In genomic region chrX:53254570-53255461, GRCh38 we compare ENCODE assay signal across 25 cellular contexts. TPM values are rescaled to one million over a fixed set of nuclear protein-coding genes. Genes with fewer than 3 reads are reported as not detected.
DNase-seq lines count a peak whose midpoint lies in the region; ATAC-seq, FAIRE-seq and TF ChIP-seq lines count a peak whose summit lies in the region.
"Had no signal": no experiment of that assay in that cellular context is flagged by ENCODE, and none has a peak within 500 bp of the region (broad histone marks: within the 10 kb centered on the region; RNA-seq: fewer than 3 reads in every experiment).

No MANE protein-coding gene starts in this region.

- H3K9me3 ChIP-seq in A549 = no peaks in the 10 kb centered on the region
- H3K9me3 ChIP-seq in IMR-90 (ENCODE audit: control insufficient read depth, insufficient read depth, low read length) = no peaks in the 10 kb centered on the region
- no peaks in the 10 kb centered on the region for H3K9me3 ChIP-seq in sigmoid colon
- H3K9me3 ChIP-seq: BE2C, Caco-2 had no signal

- H3K27me3 ChIP-seq in IMR-90 (ENCODE audit: control insufficient read depth, insufficient read depth, low read length) (peaks cover 20% of the 10 kb centered on the region; the same call in 1 of the 2 replicates), sigmoid colon (no peaks in the 10 kb centered on the region)
- H3K27me3 ChIP-seq: BE2C had no signal

- 93% methylated on average over 21 of the region's 22 CpGs for WGBS in A549 (ENCODE audit: missing lambda C conversion rate)
- 95% methylated on average over 8 of the region's 22 CpGs; no CpG with 5 or more reads in 1 of the 2 experiments for WGBS in IMR-90 (ENCODE audit: extremely low coverage in 2 of 2, insufficient read length in 1 of 2), 2 experiments
- 93 to 95% methylated on average over 22 of the region's 22 CpGs for WGBS in sigmoid colon, 2 donors

- H3K9ac ChIP-seq in IMR-90 (ENCODE audit: low read depth, low read length) = no peak overlapping the region
- H3K9ac ChIP-seq: BLaER1 treated with 17β-estradiol and CSF1 and Interleukin-3, amounts not matched to agents 10 nM and 100 nM had no signal

- H3K9me1 ChIP-seq in IMR-90 (ENCODE audit: insufficient read depth, low read length) = no peaks in the 10 kb centered on the region; the same call in 1 of the 2 replicates

- H3K18ac ChIP-seq in IMR-90 (ENCODE audit: low read depth, low read length) = no peak overlapping the region

- H3K4me3 Mint-ChIP-seq in endothelial cell (ENCODE audit: unreplicated experiment) (no peak overlapping the region), progenitor cell of endocrine pancreas (ENCODE audit: low read depth) (no peak overlapping the region)
- H3K4me3 Mint-ChIP-seq: CD14-positive monocyte; CD4-positive, alpha-beta T cell; GM23338; H9; HFFc6 had no signal

- H4K5ac ChIP-seq in IMR-90 (ENCODE audit: low read depth, low read length) = no peak overlapping the region

- CTCF ChIA-PET in A549 (lab: Yijun Ruan, JAX) = interaction anchor here (0.6 to 1.6 kb wide), 7 partner anchors 15 to 227 kb away, joined by 3 to 7 read pairs (median 3); partner anchors contain the start of gene IQSEC2
- CTCF ChIA-PET in IMR-90 (lab: Yijun Ruan, JAX) = interaction anchor here (0.6 to 2.0 kb wide), 2 partner anchors 10 to 63 kb away, joined by 4 to 11 read pairs; no protein-coding TSS in a partner anchor

- in situ Hi-C loops in IMR-90 (cut with MboI; ENCODE audit: low sequenced_read_pairs) = no loop called here

- H2AFZ ChIP-seq in IMR-90 (replicated peaks; ENCODE audit: low read length, poor library complexity) = no peak overlapping the region
- H2AFZ ChIP-seq: GM23338 had no signal

- H4K20me1 ChIP-seq in IMR-90 (ENCODE audit: insufficient read depth, low read length) = no peaks in the 10 kb centered on the region; the same call in 1 of the 2 replicates

- peaks cover 8% of the 10 kb centered on the region for H3K27me3 Mint-ChIP-seq in endothelial cell (ENCODE audit: unreplicated experiment)
- no peaks in the 10 kb centered on the region for H3K27me3 Mint-ChIP-seq in progenitor cell of endocrine pancreas
- H3K27me3 Mint-ChIP-seq: CD4-positive, alpha-beta T cell had no signal

- intact Hi-C loops in IMR-90 (cut with micrococcal nuclease) = no loop called here
- intact Hi-C loops in sigmoid colon (cut with DNase I) = no loop called here

- H3K4me2 ChIP-seq in A549 (no peak overlapping the region), IMR-90 (ENCODE audit: low read depth, low read length) (no peak overlapping the region)
- H3K4me2 ChIP-seq: GM23338 had no signal

- no peak overlapping the region for H3K4me3 ChIP-seq in A549
- H3K4me3 ChIP-seq in IMR-90 (ENCODE audit: insufficient read depth, low read depth, low read length) = no peak overlapping the region
- no peak overlapping the region for H3K4me3 ChIP-seq in sigmoid colon
- H3K4me3 ChIP-seq: BLaER1 treated with 17β-estradiol and CSF1 and Interleukin-3, amounts not matched to agents 10 nM and 100 nM; GM12878; GM23338 had no signal

- no peak for TF ChIP-seq CTCF in A549 (IDR thresholded peaks at IDR 0.05)
- no peak for TF ChIP-seq CTCF in IMR-90 (conservative IDR thresholded peaks at IDR 0.05; ENCODE audit: low read depth, low read length)
- no peak for TF ChIP-seq CTCF in endothelial cell (IDR thresholded peaks at IDR 0.05; ENCODE audit: unreplicated experiment)
- TF ChIP-seq CTCF in sigmoid colon (IDR thresholded peaks at IDR 0.05) = no peak
- no peak for TF ChIP-seq CTCF in progenitor cell of endocrine pancreas (IDR thresholded peaks at IDR 0.05; ENCODE audit: unreplicated experiment)

- no peak for TF ChIP-seq RAD21 in A549 (conservative IDR thresholded peaks at IDR 0.05 in 1 of 2, IDR thresholded peaks at IDR 0.05 in 1 of 2)
- TF ChIP-seq RAD21 in IMR-90 (IDR thresholded peaks at IDR 0.05; ENCODE audit: low read length) = no peak

- no TSS peak for BruUV-seq in IMR-90 (replicated peaks; lab: Mats Ljungman, UMichigan)

- H2AK9ac ChIP-seq in IMR-90 (replicated peaks; ENCODE audit: low read depth, low read length, poor library complexity) = peak overlapping the region; percentile 77

- DNase-seq in A549 (ENCODE audit: low read depth in 1 of 2, low spot score in 1 of 2) (no peak), IMR-90 (no peak), endothelial cell (ENCODE audit: low spot score) (no peak), sigmoid colon (peak; percentile 33), progenitor cell of endocrine pancreas (ENCODE audit: low spot score, unreplicated experiment) (no peak), NCI-H748 treated with DMSO at 0.1 percent for 48 hours (lab: John Stamatoyannopoulos, UW) (no peak), GM03348 (ENCODE audit: low spot score) (no peak)
- DNase-seq: ACHN; AML-193; BE2C; Caco-2; CD4-positive, alpha-beta T cell; DMS153; DND-41; H9; HFFc6 had no signal

- H2AK5ac ChIP-seq in IMR-90 (ENCODE audit: low read depth, low read length) = no peak overlapping the region

- H2BK5ac ChIP-seq in IMR-90 (ENCODE audit: low read depth, low read length, poor library complexity, severe bottlenecking) = no peak overlapping the region

- no peak overlapping the region for H3K56ac ChIP-seq in IMR-90 (ENCODE audit: extremely low read depth, insufficient read depth, low read length)

- H3K27ac Mint-ChIP-seq in endothelial cell (ENCODE audit: unreplicated experiment) (peak overlapping the region; percentile 54), progenitor cell of endocrine pancreas (no peak overlapping the region)
- H3K27ac Mint-ChIP-seq: CD14-positive monocyte; CD4-positive, alpha-beta T cell; GM23338; HFFc6 had no signal

- ATAC-seq in A549 = no peak
- ATAC-seq in IMR-90 (ENCODE audit: low read depth) = no peak
- no peak for ATAC-seq in HG03139 (IDR thresholded peaks at IDR 0.05; ENCODE audit: unreplicated experiment)
- ATAC-seq: GM12878, HCT116 had no signal

- H3K23ac ChIP-seq in IMR-90 (ENCODE audit: low read depth, low read length) = no peak overlapping the region

- H2BK120ac ChIP-seq in IMR-90 (ENCODE audit: low read depth, low read length) = no peak overlapping the region

- H3K4me1 Mint-ChIP-seq in endothelial cell (ENCODE audit: unreplicated experiment) = peaks cover 14% of the 10 kb centered on the region
- no peaks in the 10 kb centered on the region for H3K4me1 Mint-ChIP-seq in progenitor cell of endocrine pancreas (ENCODE audit: low read depth)
- H3K4me1 Mint-ChIP-seq: CD14-positive monocyte had no signal

- H2BK15ac ChIP-seq in IMR-90 (ENCODE audit: low read depth, low read length) = no peak overlapping the region

- no peak overlapping the region for H4K91ac ChIP-seq in IMR-90 (ENCODE audit: insufficient read depth, low read depth, low read length)

- H4K8ac ChIP-seq in IMR-90 (ENCODE audit: low read depth in 2 of 2, low read length in 2 of 2) = no peak overlapping the region

- TF ChIP-seq EP300 in A549 (IDR thresholded peaks at IDR 0.05) (no peak), sigmoid colon (IDR thresholded peaks at IDR 0.05) (no peak)

- POLR2A ChIA-PET in A549 (lab: Yijun Ruan, JAX) (interaction anchor here (0.7 kb wide), 1 partner anchor 18 kb away, joined by 4 read pairs; no protein-coding TSS in a partner anchor), IMR-90 (lab: Charles Lee; ENCODE audit: unreplicated experiment) (no interaction called here)

- no peak overlapping the region for H2BK20ac ChIP-seq in IMR-90 (ENCODE audit: low read depth, low read length)

- no peaks in the 10 kb centered on the region for H3K9me3 Mint-ChIP-seq in endothelial cell (ENCODE audit: unreplicated experiment)
- H3K9me3 Mint-ChIP-seq in progenitor cell of endocrine pancreas (ENCODE audit: low read depth) = peaks cover 13% of the 10 kb centered on the region
- H3K9me3 Mint-ChIP-seq: CD4-positive, alpha-beta T cell; HFFc6 had no signal

- peaks cover 12% of the 10 kb centered on the region; the same call in 2 of the 3 replicates for H3K4me1 ChIP-seq in A549
- no peaks in the 10 kb centered on the region for H3K4me1 ChIP-seq in IMR-90 (ENCODE audit: control insufficient read depth, insufficient read depth, low read length)
- no peaks in the 10 kb centered on the region for H3K4me1 ChIP-seq in sigmoid colon
- H3K4me1 ChIP-seq: BE2C, Caco-2 had no signal

- dilution Hi-C loops in IMR-90 (cut with HindIII; ENCODE audit: low sequenced_read_pairs, unreplicated experiment) = no loop called here

- H3K36me3 Mint-ChIP-seq in endothelial cell (ENCODE audit: low read depth, unreplicated experiment) (peaks cover 11% of the 10 kb centered on the region), progenitor cell of endocrine pancreas (ENCODE audit: insufficient read depth) (peaks cover 3% of the 10 kb centered on the region)

- H3K36me3 ChIP-seq in IMR-90 (ENCODE audit: control insufficient read depth, insufficient read depth, low read length) = peaks cover 3% of the 10 kb centered on the region; the same call in 1 of the 2 replicates
- peaks cover 0 to 18% (median 0%) of the 10 kb centered on the region in 4 donors for H3K36me3 ChIP-seq in sigmoid colon
- H3K36me3 ChIP-seq: BE2C had no signal

- FAIRE-seq in A549 (lab: Jason Lieb, UNC) = peak; percentile 67
- FAIRE-seq: A204.1, G401.6, GM12878, GM19239 had no signal

- TF ChIP-seq POLR2A in A549 (IDR thresholded peaks at IDR 0.05; ENCODE audit: low read length) = no peak
- TF ChIP-seq POLR2A in IMR-90 (IDR thresholded peaks at IDR 0.05; ENCODE audit: low read depth, low read length) = no peak
- no peak for TF ChIP-seq POLR2A in sigmoid colon (IDR thresholded peaks at IDR 0.05)

- no peak overlapping the region for H3K4ac ChIP-seq in IMR-90 (ENCODE audit: low read depth, low read length)

- H3K79me1 ChIP-seq in IMR-90 (ENCODE audit: low read depth in 1 of 2, low read length in 2 of 2) = no peaks in the 10 kb centered on the region

- peak overlapping the region in 1 of 2 experiments; percentile 24; a peak in 1 of 6 replicates for H3K27ac ChIP-seq in A549
- no peak overlapping the region for H3K27ac ChIP-seq in IMR-90 (ENCODE audit: insufficient read depth, low read length)
- no peak overlapping the region for H3K27ac ChIP-seq in sigmoid colon
- H3K27ac ChIP-seq: BLaER1 treated with 17β-estradiol and CSF1 and Interleukin-3, amounts not matched to agents 10 nM and 100 nM had no signal

- H3K14ac ChIP-seq in IMR-90 (replicated peaks; ENCODE audit: low read depth, low read length) = no peak overlapping the region

RNA-seq across cellular contexts. Expression of gene IQSEC2, which starts 26.6 kb away (rescaled TPM):
- 28.3 and 45.3 TPM in 2 replicates for polyA plus RNA-seq in A549 (2011; rRNA removed)
- polyA plus RNA-seq in A549 (2012; cell fraction: cytosol; rRNA removed) = 30.6 and 35.6 TPM in 2 replicates
- 22.9 and 25.9 TPM in 2 replicates for polyA plus RNA-seq in A549 (2012; cell fraction: nucleus; rRNA removed)
- polyA plus RNA-seq in A549 (2017; fragmentation: RNase III; extraction: RNeasy Plus Mini Kit Qiagen cat#74134 plus additional on column Dnase treatment) = 31.9 to 41.4 TPM (median 37.6 TPM) in 3 replicates
- polyA minus RNA-seq in A549 (2011; rRNA and poly(A)+ RNA removed) = 37.6 and 40.7 TPM in 2 replicates
- 2.5 and 3.9 TPM in 2 replicates for total RNA-seq in IMR-90 (2012; rRNA removed)
- 11.4 and 13.0 TPM in 2 replicates for polyA plus RNA-seq in IMR-90 (2012; rRNA removed)
- polyA plus RNA-seq in IMR-90 (2012; cell fraction: cytosol; rRNA removed) = 11.5 and 14.2 TPM in 2 replicates
- 17.3 and 23.1 TPM in 2 replicates for polyA plus RNA-seq in IMR-90 (2012; cell fraction: nucleus; rRNA removed; ENCODE audit: low replicate concordance)
- 38.9 TPM for total RNA-seq in endothelial cell (ENCODE audit: unreplicated experiment)
- total RNA-seq in sigmoid colon = 10 to 100 TPM; 13.6 to 21.4 (median 17.8) TPM
- 10 to 100 TPM; 18.6 to 27.5 (median 19.9) TPM for polyA plus RNA-seq in sigmoid colon
- total RNA-seq in progenitor cell of endocrine pancreas = 15.1 and 18.1 TPM in 2 replicates

RNA-seq across cellular contexts. Expression of gene KDM5C, which starts 29.8 kb away (rescaled TPM):
- polyA plus RNA-seq in A549 (2011; rRNA removed) = 66.8 and 82.0 TPM in 2 replicates
- polyA plus RNA-seq in A549 (2012; cell fraction: cytosol; rRNA removed) = 39.3 and 51.0 TPM in 2 replicates
- polyA plus RNA-seq in A549 (2012; cell fraction: nucleus; rRNA removed) = 109 and 122 TPM in 2 replicates
- 43.9 to 48.9 TPM (median 46.5 TPM) in 3 replicates for polyA plus RNA-seq in A549 (2017; fragmentation: RNase III; extraction: RNeasy Plus Mini Kit Qiagen cat#74134 plus additional on column Dnase treatment)
- 145 and 151 TPM in 2 replicates for polyA minus RNA-seq in A549 (2011; rRNA and poly(A)+ RNA removed)
- total RNA-seq in IMR-90 (2012; rRNA removed) = 65.8 and 84.6 TPM in 2 replicates
- polyA plus RNA-seq in IMR-90 (2012; rRNA removed) = 75.4 and 75.8 TPM in 2 replicates
- 55.1 and 56.5 TPM in 2 replicates for polyA plus RNA-seq in IMR-90 (2012; cell fraction: cytosol; rRNA removed)
- 183 and 297 TPM in 2 replicates for polyA plus RNA-seq in IMR-90 (2012; cell fraction: nucleus; rRNA removed; ENCODE audit: low replicate concordance)
- 132 TPM for total RNA-seq in endothelial cell (ENCODE audit: unreplicated experiment)
- total RNA-seq in sigmoid colon = 10 to 100 TPM; 42.1 to 73.4 (median 69.2) TPM
- polyA plus RNA-seq in sigmoid colon = 10 to 100 TPM; 15.6 to 38.7 (median 16.2) TPM
- total RNA-seq in progenitor cell of endocrine pancreas = 109 and 112 TPM in 2 replicates
